Comparison of ENCODE assay signal across 22 cellular contexts in the genomic region with DNA sequence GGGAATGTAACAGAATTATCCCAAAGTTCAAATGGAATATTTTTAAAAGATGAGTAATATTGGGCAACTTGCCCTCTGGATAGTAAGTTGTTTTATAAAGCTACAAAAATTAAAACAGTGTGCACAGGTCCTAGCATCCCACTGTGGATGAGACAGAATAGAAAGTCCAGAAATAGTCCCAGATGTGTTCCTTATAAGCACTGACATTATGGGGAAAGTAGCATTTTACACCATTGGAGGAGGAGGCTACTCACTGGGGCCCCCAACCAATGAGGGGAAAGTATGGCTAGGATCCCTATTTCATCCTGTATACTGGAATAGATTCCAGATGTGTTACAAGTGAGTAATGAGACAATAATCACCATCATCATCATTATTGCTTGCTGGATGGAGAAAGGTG. TPM values are rescaled to one million over a fixed set of nuclear protein-coding genes. Genes with fewer than 3 reads are reported as not detected.
DNase-seq lines count a peak whose midpoint lies in the region; ATAC-seq lines count a peak whose summit lies in the region.
"Had no signal": no experiment of that assay in that cellular context is flagged by ENCODE, and none has a peak within 500 bp of the region (broad histone marks: within the 10 kb centered on the region; RNA-seq: fewer than 3 reads in every experiment).

No MANE protein-coding gene starts in this region.

- H4K8ac ChIP-seq in mesenchymal stem cell (ENCODE audit: low read length): no peak overlapping the region

- H3K23ac ChIP-seq in mesenchymal stem cell (ENCODE audit: low read length in 2 of 2): no peak overlapping the region

- peak overlapping the region; percentile 93 for H3K4me3 Mint-ChIP-seq in activated CD4-positive, alpha-beta T cell treated with anti-CD3 and anti-CD28 coated beads, Interleukin-2, amount 10 ng/mL, durations not matched to agents 24 days and 14 days
- peak overlapping the region; percentile 96 for H3K4me3 Mint-ChIP-seq in activated T-helper 17 cell treated with anti-CD3 and anti-CD28 coated beads, Interleukin-2, amount 50 U/mL, for 72 hours
- H3K4me3 Mint-ChIP-seq: memory B cell had no signal

- no peak overlapping the region for H2BK12ac ChIP-seq in mesenchymal stem cell (ENCODE audit: low read length in 2 of 2)

- ATAC-seq in activated T-helper 17 cell treated with anti-CD3 and anti-CD28 coated beads, Interleukin-2, amount 50 U/mL, for 72 hours (replicated peaks): no peak
- ATAC-seq in HG03025 (IDR thresholded peaks at IDR 0.05; ENCODE audit: low FRiP score, unreplicated experiment) (no peak), HG02623 (IDR thresholded peaks at IDR 0.05; ENCODE audit: unreplicated experiment) (no peak)
- ATAC-seq: GM12878, right lobe of liver had no signal

- no peak overlapping the region for H3K4me3 ChIP-seq in mesenchymal stem cell (ENCODE audit: insufficient read depth in 1 of 2, low read depth in 1 of 2, low read length in 2 of 2)
- H3K4me3 ChIP-seq: GM12878, right lobe of liver, SK-N-MC had no signal

- H3K4ac ChIP-seq in mesenchymal stem cell (ENCODE audit: low read depth in 1 of 2, low read length in 2 of 2): no peak overlapping the region

- peaks cover 54% of the 10 kb centered on the region for H3K4me1 Mint-ChIP-seq in activated CD4-positive, alpha-beta T cell treated with anti-CD3 and anti-CD28 coated beads, Interleukin-2, amount 10 ng/mL, durations not matched to agents 24 days and 14 days
- peaks cover 41% of the 10 kb centered on the region for H3K4me1 Mint-ChIP-seq in activated T-helper 17 cell treated with anti-CD3 and anti-CD28 coated beads, Interleukin-2, amount 50 U/mL, for 72 hours

- no peak overlapping the region for H3K27ac Mint-ChIP-seq in activated CD4-positive, alpha-beta T cell treated with anti-CD3 and anti-CD28 coated beads, Interleukin-2, amount 10 ng/mL, durations not matched to agents 24 days and 14 days
- H3K27ac Mint-ChIP-seq in activated T-helper 17 cell treated with anti-CD3 and anti-CD28 coated beads, Interleukin-2, amount 50 U/mL, for 72 hours: no peak overlapping the region

- no peak overlapping the region for H3K18ac ChIP-seq in mesenchymal stem cell (ENCODE audit: low read depth in 1 of 2, low read length in 2 of 2)

- H3K36me3 Mint-ChIP-seq in activated CD4-positive, alpha-beta T cell treated with anti-CD3 and anti-CD28 coated beads, Interleukin-2, amount 10 ng/mL, durations not matched to agents 24 days and 14 days (ENCODE audit: low read depth): peaks cover 85% of the 10 kb centered on the region
- peaks cover 95% of the 10 kb centered on the region for H3K36me3 Mint-ChIP-seq in activated T-helper 17 cell treated with anti-CD3 and anti-CD28 coated beads, Interleukin-2, amount 50 U/mL, for 72 hours (ENCODE audit: low read depth)

- DNase-seq in activated CD4-positive, alpha-beta T cell treated with anti-CD3 and anti-CD28 coated beads, Interleukin-2, amount 10 ng/mL, durations not matched to agents 24 days and 14 days: no peak
- DNase-seq in activated CD4-positive, alpha-beta T cell treated with anti-CD3 and anti-CD28 coated beads for 4 hours: no peak
- DNase-seq in GM04504 (ENCODE audit: low read depth): peak; percentile 81
- DNase-seq in mesenchymal stem cell: no peak
- DNase-seq in GDM1 (lab: John Stamatoyannopoulos, UW): no peak
- DNase-seq: activated CD4-positive, CD25-positive, alpha-beta regulatory T cell; activated effector memory CD4-positive, alpha-beta T cell treated with anti-CD3 and anti-CD28 coated beads, Interleukin-2, amount 50 U/mL, for 16 hours; dermis blood vessel endothelial cell; naive B cell; NCI-H1417; NCI-H524; right lobe of liver; T1000 had no signal

- peaks cover 21% of the 10 kb centered on the region for H3K4me1 ChIP-seq in mesenchymal stem cell (ENCODE audit: control insufficient read depth, insufficient read depth, low read depth, low read length)
- H3K4me1 ChIP-seq: right lobe of liver had no signal

- H3K9me3 ChIP-seq in mesenchymal stem cell (ENCODE audit: control insufficient read depth, low read length): no peaks in the 10 kb centered on the region
- H3K9me3 ChIP-seq: right lobe of liver had no signal

- no peak overlapping the region for H4K91ac ChIP-seq in mesenchymal stem cell (ENCODE audit: low read length)

- peaks cover 48% of the 10 kb centered on the region for H3K79me1 ChIP-seq in mesenchymal stem cell (replicated peaks; ENCODE audit: low read length, poor library complexity, severe bottlenecking)

- peak overlapping the region; percentile 8 for H3K9ac ChIP-seq in mesenchymal stem cell (ENCODE audit: low read length)

- no peak overlapping the region for H2BK5ac ChIP-seq in mesenchymal stem cell (ENCODE audit: low read depth, low read length, poor library complexity, severe bottlenecking)

- peaks cover 10 to 11% of the 10 kb centered on the region in 2 experiments for H3K36me3 ChIP-seq in mesenchymal stem cell (ENCODE audit: control insufficient read depth in 1 of 2, insufficient read depth in 2 of 2, low read depth in 1 of 2, low read length in 2 of 2)
- H3K36me3 ChIP-seq: right lobe of liver had no signal

- H2BK15ac ChIP-seq in mesenchymal stem cell (ENCODE audit: low read depth, poor library complexity, severe bottlenecking): no peak overlapping the region

- H3K9me3 Mint-ChIP-seq in activated CD4-positive, alpha-beta T cell treated with anti-CD3 and anti-CD28 coated beads, Interleukin-2, amount 10 ng/mL, durations not matched to agents 24 days and 14 days: no peaks in the 10 kb centered on the region
- H3K9me3 Mint-ChIP-seq in activated T-helper 17 cell treated with anti-CD3 and anti-CD28 coated beads, Interleukin-2, amount 50 U/mL, for 72 hours: no peaks in the 10 kb centered on the region
- H3K9me3 Mint-ChIP-seq: memory B cell, naive B cell had no signal

- no peaks in the 10 kb centered on the region for H3K27me3 ChIP-seq in mesenchymal stem cell (ENCODE audit: control insufficient read depth in 1 of 2, insufficient read depth in 1 of 2, low read length in 2 of 2)
- H3K27me3 ChIP-seq: right lobe of liver had no signal

- no peak overlapping the region for H2AFZ ChIP-seq in mesenchymal stem cell (ENCODE audit: low read depth, low read length)

- no peak overlapping the region for H3K4me2 ChIP-seq in mesenchymal stem cell (ENCODE audit: low read length, poor library complexity, severe bottlenecking)

- H3K14ac ChIP-seq in mesenchymal stem cell (ENCODE audit: low read length in 2 of 2): no peak overlapping the region

- no peak overlapping the region for H2BK120ac ChIP-seq in mesenchymal stem cell (ENCODE audit: low read depth, low read length)

- H3K27me3 Mint-ChIP-seq in activated CD4-positive, alpha-beta T cell treated with anti-CD3 and anti-CD28 coated beads, Interleukin-2, amount 10 ng/mL, durations not matched to agents 24 days and 14 days: no peaks in the 10 kb centered on the region
- no peaks in the 10 kb centered on the region for H3K27me3 Mint-ChIP-seq in activated T-helper 17 cell treated with anti-CD3 and anti-CD28 coated beads, Interleukin-2, amount 50 U/mL, for 72 hours
- H3K27me3 Mint-ChIP-seq: memory B cell, naive B cell had no signal

- H2AK5ac ChIP-seq in mesenchymal stem cell (ENCODE audit: low read length, severe bottlenecking): no peak overlapping the region

- H3K27ac ChIP-seq in mesenchymal stem cell (ENCODE audit: low read length, poor library complexity, severe bottlenecking): no peak overlapping the region
- H3K27ac ChIP-seq: C4-2B, right lobe of liver, SK-N-MC had no signal

- intact Hi-C loops in activated CD4-positive, alpha-beta T cell treated with anti-CD3 and anti-CD28 coated beads, Interleukin-2, amount 10 ng/mL, durations not matched to agents 24 days and 14 days (cut with micrococcal nuclease): no loop called here

RNA-seq across cellular contexts. Expression of a gene that starts 4.8 kb away (rescaled TPM):
- 214 and 229 TPM in 2 replicates for total RNA-seq in activated CD4-positive, alpha-beta T cell treated with anti-CD3 and anti-CD28 coated beads, Interleukin-2, amount 10 ng/mL, durations not matched to agents 24 days and 14 days
- 100 to 1,000 TPM; 181 to 252 TPM for total RNA-seq in activated T-helper 17 cell treated with anti-CD3 and anti-CD28 coated beads, Interleukin-2, amount 50 U/mL, for 72 hours
- polyA plus RNA-seq in mesenchymal stem cell (2013, experiment 1 of 2): 4.0 TPM
- polyA plus RNA-seq in mesenchymal stem cell (2013, experiment 2 of 2): 3.9 TPM

RNA-seq across cellular contexts. Expression of a gene that starts 36.2 kb away (rescaled TPM):
- total RNA-seq in activated CD4-positive, alpha-beta T cell treated with anti-CD3 and anti-CD28 coated beads, Interleukin-2, amount 10 ng/mL, durations not matched to agents 24 days and 14 days: 1.0 and 1.2 TPM in 2 replicates
- total RNA-seq in activated T-helper 17 cell treated with anti-CD3 and anti-CD28 coated beads, Interleukin-2, amount 50 U/mL, for 72 hours: 1 to 10 TPM in 1 of 2 donors, under 1 TPM in 1; 0.91 to 3.4 TPM
- not detected for polyA plus RNA-seq in mesenchymal stem cell (2013, experiment 1 of 2)
- polyA plus RNA-seq in mesenchymal stem cell (2013, experiment 2 of 2): not detected
- total RNA-seq: H1, temporal lobe had no signal
- polyA plus RNA-seq: H1 had no signal
